In the genomic region with DNA sequence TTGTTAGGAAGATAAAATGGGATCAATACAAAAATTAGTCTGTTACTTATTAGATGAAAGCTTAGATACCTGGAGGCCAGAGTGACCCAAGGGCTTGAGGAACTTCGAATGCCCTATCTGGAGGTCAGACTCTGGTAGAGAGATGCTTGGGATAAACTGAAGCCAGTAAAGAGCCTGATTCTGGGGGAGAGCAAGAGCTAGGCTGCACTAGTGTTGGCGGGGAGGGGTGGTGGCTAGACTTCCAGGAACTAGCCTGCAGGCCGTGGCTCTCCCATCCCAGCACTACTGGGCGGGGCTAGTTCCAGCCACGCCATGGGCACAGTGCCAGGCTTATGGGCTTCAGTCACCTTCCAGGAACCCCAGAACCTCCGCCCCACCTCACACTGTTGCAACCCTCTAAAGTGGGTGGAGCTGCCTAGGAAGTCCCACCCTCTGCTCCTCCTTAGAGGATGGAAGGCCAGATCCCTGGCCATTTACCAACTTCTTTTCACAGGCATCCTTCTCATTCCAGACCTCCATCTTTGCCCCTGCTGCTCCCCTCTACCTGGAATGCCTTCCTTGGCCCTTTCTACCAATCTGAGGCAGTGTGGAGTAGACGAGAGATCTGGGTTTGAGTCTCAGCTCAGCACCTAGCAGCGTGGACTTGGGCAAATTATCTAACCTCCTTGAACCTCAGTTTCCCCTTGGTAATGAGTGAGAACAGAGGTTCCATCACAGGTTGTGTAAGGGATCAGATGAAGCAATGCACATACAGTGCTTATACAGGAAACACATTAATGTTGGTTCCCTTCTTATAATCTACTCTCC, we compare ENCODE assay signal across 8 cellular contexts. TPM values are rescaled to one million over a fixed set of nuclear protein-coding genes. Genes with fewer than 3 reads are reported as not detected.
A peak's percentile ranks its signal among the peaks of the same experiment; 100 is the strongest.
DNase-seq lines count a peak whose midpoint lies in the region; ATAC-seq and TF ChIP-seq lines count a peak whose summit lies in the region.

No MANE protein-coding gene starts in this region.

- no peaks in the 10 kb centered on the region for H3K27me3 ChIP-seq in left lung
- no peaks in the 10 kb centered on the region for H3K27me3 ChIP-seq in WERI-Rb-1 (ENCODE audit: insufficient read depth, low read depth, severe bottlenecking)

- no peaks in the 10 kb centered on the region for H3K36me3 Mint-ChIP-seq in activated naive CD8-positive, alpha-beta T cell treated with anti-CD3 and anti-CD28 coated beads, Interleukin-2, amount 10 ng/mL, durations not matched to agents 7 days and 5 days

- peak; percentile 75 for ATAC-seq in activated naive CD8-positive, alpha-beta T cell treated with anti-CD3 and anti-CD28 coated beads, Interleukin-2, amount 10 ng/mL, durations not matched to agents 7 days and 5 days (ENCODE audit: low read depth)
- ATAC-seq in left lung: peak; percentile 89
- ATAC-seq in GM21367 (IDR thresholded peaks at IDR 0.05; ENCODE audit: unreplicated experiment): no peak
- ATAC-seq in HG03442 (IDR thresholded peaks at IDR 0.05; ENCODE audit: unreplicated experiment): no peak

- DNase-seq in Caki2 (ENCODE audit: low read depth) (peak; percentile 87), NCI-H146 (lab: John Stamatoyannopoulos, UW) (peak; percentile 57), left lung (peak; percentile 97 to 98), WERI-Rb-1 (no peak), NCI-H524 treated with DMSO at 0.1 percent for 48 hours (lab: John Stamatoyannopoulos, UW) (no peak)
- DNase-seq in activated naive CD8-positive, alpha-beta T cell treated with anti-CD3 and anti-CD28 coated beads, Interleukin-2, amount 10 ng/mL, durations not matched to agents 7 days and 5 days: no peak

- H3K4me3 ChIP-seq in left lung (no peak overlapping the region), WERI-Rb-1 (ENCODE audit: low read depth, low read length) (no peak overlapping the region)

- no peak overlapping the region for H3K27ac Mint-ChIP-seq in activated naive CD8-positive, alpha-beta T cell treated with anti-CD3 and anti-CD28 coated beads, Interleukin-2, amount 10 ng/mL, durations not matched to agents 7 days and 5 days

- peaks cover 28% of the 10 kb centered on the region for H3K27me3 Mint-ChIP-seq in activated naive CD8-positive, alpha-beta T cell treated with anti-CD3 and anti-CD28 coated beads, Interleukin-2, amount 10 ng/mL, durations not matched to agents 7 days and 5 days

- peaks cover 20% of the 10 kb centered on the region for H3K4me1 Mint-ChIP-seq in activated naive CD8-positive, alpha-beta T cell treated with anti-CD3 and anti-CD28 coated beads, Interleukin-2, amount 10 ng/mL, durations not matched to agents 7 days and 5 days

- H3K27ac ChIP-seq in left lung: peak overlapping the region; percentile 13 to 86
- H3K27ac ChIP-seq in WERI-Rb-1: no peak overlapping the region

- TF ChIP-seq CTCF in left lung (IDR thresholded peaks at IDR 0.05): no peak
- TF ChIP-seq CTCF in WERI-Rb-1 (IDR thresholded peaks at IDR 0.05; ENCODE audit: low read depth, low read length): no peak

- peak overlapping the region; percentile 36 for H3K4me3 Mint-ChIP-seq in activated naive CD8-positive, alpha-beta T cell treated with anti-CD3 and anti-CD28 coated beads, Interleukin-2, amount 10 ng/mL, durations not matched to agents 7 days and 5 days

- in situ Hi-C loops in Caki2 (cut with HindIII; ENCODE audit: low pct_unique_long_range_greater_than_20kb, low sequenced_read_pairs): no loop called here

- H3K36me3 ChIP-seq in left lung (no peaks in the 10 kb centered on the region), WERI-Rb-1 (no peaks in the 10 kb centered on the region)

- intact Hi-C loops in left lung (cut with DNase I): no loop called here

- POLR2A ChIA-PET in activated naive CD8-positive, alpha-beta T cell treated with anti-CD3 and anti-CD28 coated beads, Interleukin-2, amount 10 ng/mL, durations not matched to agents 7 days and 5 days (lab: Charles Lee): interaction anchor here (0.7 to 1.4 kb wide), 3 partner anchors 20 to 70 kb away, joined by 4 to 6 read pairs (median 4); a partner anchor contains a TSS

- H3K9me3 ChIP-seq in left lung (no peaks in the 10 kb centered on the region), WERI-Rb-1 (ENCODE audit: severe bottlenecking) (no peaks in the 10 kb centered on the region)

- no peaks in the 10 kb centered on the region for H3K9me3 Mint-ChIP-seq in activated naive CD8-positive, alpha-beta T cell treated with anti-CD3 and anti-CD28 coated beads, Interleukin-2, amount 10 ng/mL, durations not matched to agents 7 days and 5 days

- H3K4me1 ChIP-seq in left lung: peaks cover 20 to 56% of the 10 kb centered on the region in 2 donors

RNA-seq across cellular contexts. Expression of a gene that starts 6.3 kb away (rescaled TPM):
- total RNA-seq in Caki2 (2014; rRNA removed; shearing (Covaris generic); ENCODE audit: low replicate concordance): not detected in 2 replicates
- total RNA-seq in activated naive CD8-positive, alpha-beta T cell treated with anti-CD3 and anti-CD28 coated beads, Interleukin-2, amount 10 ng/mL, durations not matched to agents 7 days and 5 days: not detected
- 10 to 100 TPM in 1 of 2 donors, 1 to 10 TPM in 1; 2.9 to 21.3 TPM for total RNA-seq in left lung

RNA-seq across cellular contexts. Expression of a gene that starts 17.8 kb away (rescaled TPM):
- 366 and 493 TPM in 2 replicates for total RNA-seq in Caki2 (2014; rRNA removed; shearing (Covaris generic); ENCODE audit: low replicate concordance)
- total RNA-seq in activated naive CD8-positive, alpha-beta T cell treated with anti-CD3 and anti-CD28 coated beads, Interleukin-2, amount 10 ng/mL, durations not matched to agents 7 days and 5 days: 10 to 100 TPM; 93.1 to 94.6 TPM
- total RNA-seq in left lung: 100 to 1,000 TPM; 157 to 184 TPM

RNA-seq across cellular contexts. Expression of a gene that starts 26.6 kb away (rescaled TPM):
- 111 and 112 TPM in 2 replicates for total RNA-seq in Caki2 (2014; rRNA removed; shearing (Covaris generic); ENCODE audit: low replicate concordance)
- 1,000 to 10,000 TPM; 1,247 to 1,279 TPM for total RNA-seq in activated naive CD8-positive, alpha-beta T cell treated with anti-CD3 and anti-CD28 coated beads, Interleukin-2, amount 10 ng/mL, durations not matched to agents 7 days and 5 days
- 100 to 1,000 TPM; 652 to 783 TPM for total RNA-seq in left lung

RNA-seq across cellular contexts. Expression of a gene that starts 27.2 kb away (rescaled TPM):
- total RNA-seq in Caki2 (2014; rRNA removed; shearing (Covaris generic); ENCODE audit: low replicate concordance): 40.4 and 44.3 TPM in 2 replicates
- total RNA-seq in activated naive CD8-positive, alpha-beta T cell treated with anti-CD3 and anti-CD28 coated beads, Interleukin-2, amount 10 ng/mL, durations not matched to agents 7 days and 5 days: 100 to 1,000 TPM; 113 TPM
- total RNA-seq in left lung: 10 to 100 TPM; 69.8 to 72.2 TPM

RNA-seq across cellular contexts. Expression of a gene that starts 57.2 kb away (rescaled TPM):
- not detected in 2 replicates for total RNA-seq in Caki2 (2014; rRNA removed; shearing (Covaris generic); ENCODE audit: low replicate concordance)
- total RNA-seq in activated naive CD8-positive, alpha-beta T cell treated with anti-CD3 and anti-CD28 coated beads, Interleukin-2, amount 10 ng/mL, durations not matched to agents 7 days and 5 days: under 1 TPM; 0.39 to 0.65 TPM
- total RNA-seq in left lung: 10 to 100 TPM in 1 of 2 donors, under 1 TPM in 1; 0.99 to 10.3 TPM

Comparison
In these comparisons a context has a peak if more than half of its experiments do, and no peak if none do; other contexts are left out.
1. DNase-seq: peak in Caki2 (single experiment), NCI-H146 (single experiment) and left lung (2 of 2); none in activated naive CD8-positive, alpha-beta T cell treated with anti-CD3 and anti-CD28 coated beads, Interleukin-2, amount 10 ng/mL, durations not matched to agents 7 days and 5 days (single experiment), WERI-Rb-1 (single experiment) and NCI-H524 treated with DMSO at 0.1 percent for 48 hours (single experiment).
2. ATAC-seq: peak in activated naive CD8-positive, alpha-beta T cell treated with anti-CD3 and anti-CD28 coated beads, Interleukin-2, amount 10 ng/mL, durations not matched to agents 7 days and 5 days (single experiment) and left lung (single experiment); none in GM21367 (single experiment) and HG03442 (single experiment).